In genomic region chr19:1082165-1082927, GRCh38 we compare ENCODE assay signal across 8 cellular contexts. TPM values are rescaled to one million over a fixed set of nuclear protein-coding genes. Genes with fewer than 3 reads are reported as not detected.
DNase-seq lines count a peak whose midpoint lies in the region; ATAC-seq and TF ChIP-seq lines count a peak whose summit lies in the region.

No MANE protein-coding gene starts in this region.

- DNase-seq in BJ (ENCODE audit: low read depth) (no peak), HuH-7.5 (ENCODE audit: low spot score) (peak; percentile 98), RWPE2 (ENCODE audit: low spot score) (peak; percentile 93), ascending aorta (ENCODE audit: low spot score in 2 of 2) (no peak)
- DNase-seq in activated naive CD4-positive, alpha-beta T cell treated with anti-CD3 and anti-CD28 coated beads, Interleukin-2, amount 10 ng/mL, durations not matched to agents 7 days and 5 days: peak; percentile 95
- peak; percentile 49 to 62 for DNase-seq in stimulated activated CD4-positive, alpha-beta T cell treated with anti-CD3 and anti-CD28 coated beads, Interleukin-1b, Interleukin-23, amount 100 ng/mL, for 4 hours (ENCODE audit: low read depth in 2 of 2)

- POLR2A ChIA-PET in BJ (lab: Charles Lee): interaction anchor here (0.7 kb wide), 1 partner anchor 20 kb away, joined by 5 read pairs; no protein-coding TSS in a partner anchor

- H3K4me3 ChIP-seq in BJ (ENCODE audit: low read depth, low read length): peak overlapping the region; percentile 32
- H3K4me3 ChIP-seq in RWPE2 (ENCODE audit: severe bottlenecking): peak overlapping the region; percentile 24
- H3K4me3 ChIP-seq in iPS-11a (ENCODE audit: low read depth, low read length): peak overlapping the region; percentile 8
- no peak overlapping the region for H3K4me3 ChIP-seq in ascending aorta

- H3K36me3 Mint-ChIP-seq in activated naive CD4-positive, alpha-beta T cell treated with anti-CD3 and anti-CD28 coated beads, Interleukin-2, amount 10 ng/mL, durations not matched to agents 7 days and 5 days: peaks cover 54% of the 10 kb centered on the region

- no peak for TF ChIP-seq CTCF in BJ (IDR thresholded peaks at IDR 0.05; ENCODE audit: insufficient read depth, low read depth, low read length)
- no peak for TF ChIP-seq CTCF in RWPE2 (IDR thresholded peaks at IDR 0.05; ENCODE audit: poor library complexity, severe bottlenecking)
- TF ChIP-seq CTCF in ascending aorta (IDR thresholded peaks at IDR 0.05): no peak

- no peaks in the 10 kb centered on the region for H3K9me3 ChIP-seq in RWPE2 (ENCODE audit: severe bottlenecking)
- H3K9me3 ChIP-seq in ascending aorta: no peaks in the 10 kb centered on the region

- H3K27ac Mint-ChIP-seq in activated naive CD4-positive, alpha-beta T cell treated with anti-CD3 and anti-CD28 coated beads, Interleukin-2, amount 10 ng/mL, durations not matched to agents 7 days and 5 days: peak overlapping the region; percentile 81

- CTCF ChIA-PET in BJ (lab: Yijun Ruan, JAX): interaction anchor here (1.8 kb wide), 1 partner anchor 11 kb away, joined by 12 read pairs; no protein-coding TSS in a partner anchor
- CTCF ChIA-PET in activated naive CD4-positive, alpha-beta T cell treated with anti-CD3 and anti-CD28 coated beads, Interleukin-2, amount 10 ng/mL, durations not matched to agents 7 days and 5 days (lab: Charles Lee): interaction anchor here (0.8 to 1.3 kb wide), 2 partner anchors 15 to 31 kb away, joined by 3 read pairs; no protein-coding TSS in a partner anchor

- H3K27me3 ChIP-seq in BJ (ENCODE audit: control insufficient read depth, insufficient read depth, low read length) (no peaks in the 10 kb centered on the region), RWPE2 (ENCODE audit: insufficient read depth, poor library complexity, severe bottlenecking) (no peaks in the 10 kb centered on the region), ascending aorta (no peaks in the 10 kb centered on the region)

- peaks cover 62% of the 10 kb centered on the region for H3K4me1 Mint-ChIP-seq in activated naive CD4-positive, alpha-beta T cell treated with anti-CD3 and anti-CD28 coated beads, Interleukin-2, amount 10 ng/mL, durations not matched to agents 7 days and 5 days

- peak overlapping the region; percentile 33 for H3K4me3 Mint-ChIP-seq in activated naive CD4-positive, alpha-beta T cell treated with anti-CD3 and anti-CD28 coated beads, Interleukin-2, amount 10 ng/mL, durations not matched to agents 7 days and 5 days

- peaks cover 3% of the 10 kb centered on the region for H3K27me3 Mint-ChIP-seq in activated naive CD4-positive, alpha-beta T cell treated with anti-CD3 and anti-CD28 coated beads, Interleukin-2, amount 10 ng/mL, durations not matched to agents 7 days and 5 days

- H3K27ac ChIP-seq in RWPE2 (ENCODE audit: poor library complexity, severe bottlenecking) (peak overlapping the region; percentile 16), ascending aorta (no peak overlapping the region)

- intact Hi-C loops in ascending aorta (cut with DNase I): no loop called here

- no peaks in the 10 kb centered on the region for H3K9me3 Mint-ChIP-seq in activated naive CD4-positive, alpha-beta T cell treated with anti-CD3 and anti-CD28 coated beads, Interleukin-2, amount 10 ng/mL, durations not matched to agents 7 days and 5 days

- peak; percentile 76 for ATAC-seq in RWPE2 (ENCODE audit: low read depth)
- ATAC-seq in GM19452 (IDR thresholded peaks at IDR 0.05; ENCODE audit: unreplicated experiment): no peak

- H3K4me1 ChIP-seq in RWPE2 (ENCODE audit: insufficient read depth, poor library complexity, severe bottlenecking) (peaks cover 3% of the 10 kb centered on the region), ascending aorta (no peaks in the 10 kb centered on the region)

- peaks cover 2% of the 10 kb centered on the region for H3K36me3 ChIP-seq in BJ (ENCODE audit: control insufficient read depth, insufficient read depth, low read length)
- no peaks in the 10 kb centered on the region for H3K36me3 ChIP-seq in RWPE2 (ENCODE audit: low read depth)
- peaks cover 0 to 11% of the 10 kb centered on the region in 2 donors for H3K36me3 ChIP-seq in ascending aorta

RNA-seq across cellular contexts. Expression of gene POLR2E, which starts 12.8 kb away (rescaled TPM):
- 174 and 292 TPM in 2 replicates for polyA plus RNA-seq in BJ (2011; rRNA removed)
- polyA minus RNA-seq in BJ (2011; rRNA and poly(A)+ RNA removed): 104 and 159 TPM in 2 replicates
- 72.1 TPM for total RNA-seq in ascending aorta

RNA-seq across cellular contexts. Expression of gene ARHGAP45, which starts 15.4 kb away (rescaled TPM):
- polyA plus RNA-seq in BJ (2011; rRNA removed): 0.13 and 0.28 TPM in 2 replicates
- 0.36 and 0.95 TPM in 2 replicates for polyA minus RNA-seq in BJ (2011; rRNA and poly(A)+ RNA removed)
- total RNA-seq in ascending aorta: 66.5 TPM

RNA-seq across cellular contexts. Expression of gene GPX4, which starts 21.4 kb away (rescaled TPM):
- polyA plus RNA-seq in BJ (2011; rRNA removed): 463 and 626 TPM in 2 replicates
- 237 and 273 TPM in 2 replicates for polyA minus RNA-seq in BJ (2011; rRNA and poly(A)+ RNA removed)
- 348 TPM for total RNA-seq in ascending aorta

RNA-seq across cellular contexts. Expression of gene ABCA7, which starts 42.4 kb away (rescaled TPM):
- polyA plus RNA-seq in BJ (2011; rRNA removed): 1.3 and 1.9 TPM in 2 replicates
- 2.3 and 3.9 TPM in 2 replicates for polyA minus RNA-seq in BJ (2011; rRNA and poly(A)+ RNA removed)
- 96.6 TPM for total RNA-seq in ascending aorta

RNA-seq across cellular contexts. Expression of gene CNN2, which starts 55.9 kb away (rescaled TPM):
- polyA plus RNA-seq in BJ (2011; rRNA removed): 315 and 529 TPM in 2 replicates
- polyA minus RNA-seq in BJ (2011; rRNA and poly(A)+ RNA removed): 851 and 853 TPM in 2 replicates
- total RNA-seq in ascending aorta: 79.1 TPM

Comparison
In these comparisons a context has a peak if more than half of its experiments do, and no peak if none do; other contexts are left out.
1. DNase-seq: peak in HuH-7.5 (single experiment), RWPE2 (single experiment), activated naive CD4-positive, alpha-beta T cell treated with anti-CD3 and anti-CD28 coated beads, Interleukin-2, amount 10 ng/mL, durations not matched to agents 7 days and 5 days (single experiment) and stimulated activated CD4-positive, alpha-beta T cell treated with anti-CD3 and anti-CD28 coated beads, Interleukin-1b, Interleukin-23, amount 100 ng/mL, for 4 hours (2 of 2); none in BJ (single experiment) and ascending aorta (0 of 2).
2. H3K4me3 ChIP-seq: peak in BJ (single experiment), RWPE2 (single experiment) and iPS-11a (single experiment); none in ascending aorta (0 of 2).